20 cellular contexts compared by ENCODE assay signal in genomic region chr19:52322429-52322828, GRCh38. TPM values are rescaled to one million over a fixed set of nuclear protein-coding genes. Genes with fewer than 3 reads are reported as not detected.
DNase-seq lines count a peak whose midpoint lies in the region; ATAC-seq, FAIRE-seq and TF ChIP-seq lines count a peak whose summit lies in the region.
"Had no signal": no experiment of that assay in that cellular context is flagged by ENCODE, and none has a peak within 500 bp of the region (broad histone marks: within the 10 kb centered on the region; RNA-seq: fewer than 3 reads in every experiment).

No MANE protein-coding gene starts in this region.

- H3K27ac ChIP-seq in iPS-18a (ENCODE audit: low read length) (no peak overlapping the region), subcutaneous abdominal adipose tissue (ENCODE audit: low read depth, low read length) (no peak overlapping the region)
- H3K27ac ChIP-seq: C4-2B had no signal

- H3K27me3 Mint-ChIP-seq in T-helper 17 cell = no peaks in the 10 kb centered on the region

- H3K36me3 ChIP-seq in iPS-18a (ENCODE audit: control insufficient read depth, low read depth, low read length) (peaks cover 42% of the 10 kb centered on the region), subcutaneous abdominal adipose tissue (ENCODE audit: control insufficient read depth in 5 of 5, insufficient read depth in 5 of 5, low read length in 5 of 5) (peaks cover 44 to 58% (median 47%) of the 10 kb centered on the region in 5 donors)

- FAIRE-seq in GM12891 (lab: Jason Lieb, UNC) = peak; percentile 9
- FAIRE-seq: HepG2 had no signal

- no peak overlapping the region for H3K27ac Mint-ChIP-seq in T-helper 17 cell

- H3K36me3 Mint-ChIP-seq in T-helper 17 cell (ENCODE audit: low read depth) = peaks cover 10% of the 10 kb centered on the region

- peaks cover 86% of the 10 kb centered on the region for H3K9me3 ChIP-seq in T-helper 17 cell (ENCODE audit: control insufficient read depth, low read length, poor library complexity, severe bottlenecking)
- H3K9me3 ChIP-seq in iPS-18a (ENCODE audit: control insufficient read depth, low read depth, low read length) = peaks cover 90% of the 10 kb centered on the region
- H3K9me3 ChIP-seq in subcutaneous abdominal adipose tissue (ENCODE audit: control insufficient read depth in 5 of 5, low read length in 5 of 5) = peaks cover 83 to 98% (median 94%) of the 10 kb centered on the region in 5 donors

- no peak for DNase-seq in GM12891 (ENCODE audit: insufficient read length, low spot score)
- DNase-seq in T-helper 17 cell = no peak
- no peak for DNase-seq in stimulated activated naive CD4-positive, alpha-beta T cell (lab: John Stamatoyannopoulos, UW)
- DNase-seq: Calu3, DMS79 treated with DMSO at 0.1 percent for 48 hours, GF-D8, GOT3, MM.1S, NCI-H1105, NCI-H187, NCI-H2171, NCI-H446 treated with DMSO at 0.1 percent for 48 hours, NCI-H748 treated with DMSO at 0.1 percent for 48 hours, PC-3 had no signal

- H3K4me3 ChIP-seq in iPS-18a (ENCODE audit: low read length) (peak overlapping the region; percentile 18), subcutaneous abdominal adipose tissue (ENCODE audit: low read depth in 1 of 5, low read length in 5 of 5) (peak overlapping the region; percentile 36 to 56 (median 47))

- TF ChIP-seq POLR2A in GM12891 (IDR thresholded peaks at IDR 0.05; ENCODE audit: low read depth, low read length) = no peak

- H3K4me1 ChIP-seq in iPS-18a (ENCODE audit: control insufficient read depth, low read depth, low read length) (no peaks in the 10 kb centered on the region), subcutaneous abdominal adipose tissue (ENCODE audit: control insufficient read depth in 5 of 5, insufficient read depth in 5 of 5, low read length in 5 of 5) (no peaks in the 10 kb centered on the region)

- H3K4me3 Mint-ChIP-seq in T-helper 17 cell = peak overlapping the region; percentile 2

- ATAC-seq in T-helper 17 cell = no peak
- no peak for ATAC-seq in activated CD4-positive, CD25-positive, alpha-beta regulatory T cell treated with anti-CD3 and anti-CD28 coated beads, Interleukin-2, amount 50 U/mL, for 24 hours
- no peak for ATAC-seq in GM21528 (IDR thresholded peaks at IDR 0.05; ENCODE audit: low FRiP score, unreplicated experiment)
- ATAC-seq: HepG2, PC-3 had no signal

- H3K9ac ChIP-seq in iPS-18a (ENCODE audit: low read length) (no peak overlapping the region), subcutaneous abdominal adipose tissue (ENCODE audit: low read length in 5 of 5) (no peak overlapping the region)

- no peaks in the 10 kb centered on the region for H3K4me1 Mint-ChIP-seq in T-helper 17 cell

- H3K27me3 ChIP-seq in iPS-18a (ENCODE audit: control insufficient read depth, insufficient read depth, low read length) (no peaks in the 10 kb centered on the region), subcutaneous abdominal adipose tissue (ENCODE audit: control insufficient read depth in 5 of 5, insufficient read depth in 4 of 5, low read length in 5 of 5) (no peaks in the 10 kb centered on the region)

TF ChIP-seq in GM12891, 5 proteins besides CTCF, POLR2A, EP300 and RAD21:
- TF ChIP-seq PAX5 (IDR thresholded peaks at IDR 0.05; ENCODE audit: insufficient read depth, low read length, severe bottlenecking) (no peak), TAF1 (IDR thresholded peaks at IDR 0.05; ENCODE audit: low read depth, low read length) (no peak), SPI1 (IDR thresholded peaks at IDR 0.05; ENCODE audit: low read depth, low read length) (no peak), POU2F2 (IDR thresholded peaks at IDR 0.05; ENCODE audit: low read depth, low read length) (no peak), POLR2AphosphoS5 (IDR thresholded peaks at IDR 0.05; ENCODE audit: low read depth, low read length) (no peak)
TF ChIP-seq in GM12891: peak in this region for 0.

RNA-seq across cellular contexts. Expression of gene ZNF610, which starts 13.6 kb away (rescaled TPM):
- 1.1 TPM for polyA plus RNA-seq in GM12891 (2012; ENCODE audit: low read depth, missing spikeins)
- total RNA-seq in T-helper 17 cell = under 1 TPM; 0.16 to 0.30 TPM
- total RNA-seq: Calu3 had no signal

RNA-seq across cellular contexts. Expression of gene ZNF480, which starts 25.5 kb away (rescaled TPM):
- 3.2 TPM for polyA plus RNA-seq in GM12891 (2012; ENCODE audit: low read depth, missing spikeins)
- total RNA-seq in T-helper 17 cell = 1 to 10 TPM; 6.3 to 8.3 TPM

RNA-seq across cellular contexts. Expression of gene ZNF880, which starts 47.3 kb away (rescaled TPM):
- polyA plus RNA-seq in GM12891 (2012; ENCODE audit: low read depth, missing spikeins) = 36.1 TPM
- total RNA-seq in T-helper 17 cell = 10 to 100 TPM; 11.0 to 16.8 TPM
- total RNA-seq: Calu3 had no signal

RNA-seq across cellular contexts. Expression of gene ZNF766, which starts 53.0 kb away (rescaled TPM):
- 9.8 TPM for polyA plus RNA-seq in GM12891 (2012; ENCODE audit: low read depth, missing spikeins)
- total RNA-seq in T-helper 17 cell = 10 to 100 TPM; 31.1 to 36.0 TPM
